1 cellular context compared by ENCODE assay signal in the genomic region with DNA sequence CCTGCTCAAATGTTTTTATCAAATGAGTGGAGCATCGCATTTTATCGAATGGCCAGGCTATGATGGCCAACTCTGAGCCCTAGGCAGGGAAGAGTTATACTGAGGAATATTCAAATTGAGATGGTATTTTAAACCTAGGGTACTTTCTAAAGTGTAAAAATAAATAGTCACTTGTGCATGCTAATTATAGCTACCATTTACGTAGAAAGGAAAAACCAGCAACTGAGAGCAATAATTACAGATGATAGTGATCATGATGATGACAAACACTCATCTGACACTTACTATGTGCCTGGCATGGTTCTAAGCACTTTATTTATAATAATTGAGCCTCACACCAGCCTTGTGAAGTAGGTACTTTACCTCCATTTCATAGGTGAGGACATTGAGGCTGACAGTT.
TF ChIP-seq lines count a peak whose summit lies in the region.

No MANE protein-coding gene starts in this region.

TF ChIP-seq in H1, 55 proteins besides CTCF, POLR2A, EP300 and RAD21 (continued from another document):
- TF ChIP-seq HDAC2 (IDR thresholded peaks at IDR 0.05; ENCODE audit: borderline replicate concordance in 1 of 2, low read depth in 2 of 2, low read length in 2 of 2) (no peak), RFX5 (IDR thresholded peaks at IDR 0.05; ENCODE audit: borderline replicate concordance, low read depth, low read length) (no peak), KDM5A (IDR thresholded peaks at IDR 0.05; ENCODE audit: low read length) (no peak), FOSL1 (IDR thresholded peaks at IDR 0.05; ENCODE audit: insufficient read depth, low read depth, low read length) (no peak), RNF2 (IDR thresholded peaks at IDR 0.05; ENCODE audit: borderline replicate concordance, low read depth, low read length, missing control alignments, poor library complexity, severe bottlenecking) (no peak), NRF1 (IDR thresholded peaks at IDR 0.05; ENCODE audit: low read depth, low read length) (no peak)
- TF ChIP-seq, protein P1, sequence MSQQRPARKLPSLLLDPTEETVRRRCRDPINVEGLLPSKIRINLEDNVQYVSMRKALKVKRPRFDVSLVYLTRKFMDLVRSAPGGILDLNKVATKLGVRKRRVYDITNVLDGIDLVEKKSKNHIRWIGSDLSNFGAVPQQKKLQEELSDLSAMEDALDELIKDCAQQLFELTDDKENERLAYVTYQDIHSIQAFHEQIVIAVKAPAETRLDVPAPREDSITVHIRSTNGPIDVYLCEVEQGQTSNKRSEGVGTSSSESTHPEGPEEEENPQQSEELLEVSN (IDR thresholded peaks at IDR 0.05) = no peak
TF ChIP-seq in H1: peak in this region for 0.
